In genomic region chr2:30527859-30528258, GRCh38 we compare ENCODE assay signal across 26 cellular contexts.
A peak's percentile ranks its signal among the peaks of the same experiment; 100 is the strongest.
DNase-seq lines count a peak whose midpoint lies in the region; TF ChIP-seq lines count a peak whose summit lies in the region.
"Had no signal": no experiment of that assay in that cellular context is flagged by ENCODE, and none has a peak within 500 bp of the region (broad histone marks: within the 10 kb centered on the region; RNA-seq: fewer than 3 reads in every experiment).

No MANE protein-coding gene starts in this region.

- H3K36me3 ChIP-seq in MG63 (peaks cover 4% of the 10 kb centered on the region; the same call in 1 of the 2 replicates), osteoblast (ENCODE audit: insufficient read depth, low read length) (no peaks in the 10 kb centered on the region)
- H3K36me3 ChIP-seq: upper lobe of left lung had no signal

- no peak overlapping the region for H3K4me3 ChIP-seq in MG63
- H3K4me3 ChIP-seq in osteoblast (ENCODE audit: insufficient read depth, low read length): no peak overlapping the region
- H3K4me3 ChIP-seq: coronary artery, HAP-1, skin epidermis, upper lobe of left lung had no signal

- no peak for TF ChIP-seq CTCF in osteoblast (IDR thresholded peaks at IDR 0.05; ENCODE audit: extremely low read depth, low read depth, low read length)
- TF ChIP-seq CTCF in GM13977 (IDR thresholded peaks at IDR 0.05; ENCODE audit: extremely low read depth, insufficient read depth, missing control alignments): no peak

- no peaks in the 10 kb centered on the region for H3K27me3 ChIP-seq in MG63
- no peaks in the 10 kb centered on the region for H3K27me3 ChIP-seq in osteoblast (ENCODE audit: insufficient read depth, low read length)
- H3K27me3 ChIP-seq: BE2C, upper lobe of left lung had no signal

- H3K9me3 ChIP-seq in MG63 (no peaks in the 10 kb centered on the region), osteoblast (ENCODE audit: low read depth, low read length) (no peaks in the 10 kb centered on the region)
- H3K9me3 ChIP-seq: BE2C had no signal

- peaks cover 4% of the 10 kb centered on the region for H3K79me2 ChIP-seq in osteoblast (ENCODE audit: insufficient read depth, low read length)

- H3K27ac ChIP-seq in osteoblast (ENCODE audit: low read depth, low read length): peak overlapping the region; percentile 25
- H3K27ac ChIP-seq: coronary artery, skin epidermis, upper lobe of left lung had no signal

- peaks cover 11% of the 10 kb centered on the region for H3K4me1 ChIP-seq in osteoblast (ENCODE audit: insufficient read depth, low read length)
- H3K4me1 ChIP-seq: upper lobe of left lung had no signal

- H2AFZ ChIP-seq in osteoblast (ENCODE audit: low read length): no peak overlapping the region

- DNase-seq in EL: peak; percentile 10
- DNase-seq in MG63: peak; percentile 42
- peak; percentile 25 for DNase-seq in dedifferentiated amniotic fluid mesenchymal stem cell (ENCODE audit: extremely low spot score)
- DNase-seq in osteoblast (ENCODE audit: insufficient read length, low spot score, missing footprints): peak; percentile 66
- no peak for DNase-seq in DMS79 treated with DMSO at 0.1 percent for 48 hours (lab: John Stamatoyannopoulos, UW)
- no peak for DNase-seq in DMS 273 treated with DMSO at 0.1 percent for 48 hours (lab: John Stamatoyannopoulos, UW)
- DNase-seq in GM13977 (ENCODE audit: low spot score): no peak
- DNase-seq in stimulated activated CD4-positive, alpha-beta T cell treated with anti-CD3 and anti-CD28 coated beads, Interleukin-2, amount 100 ng/mL, for 24 hours: no peak
- DNase-seq: activated CD4-positive, alpha-beta T cell treated with anti-CD3 and anti-CD28 coated beads for 48 hours; activated naive CD4-positive, alpha-beta T cell treated with Interleukin-2 at 50 U/mL for 16 hours; activated T-cell treated with anti-CD3 and anti-CD28 coated beads, Interleukin-2, amount 50 U/mL, for 4 hours; amniotic stem cell; BE2C; endodermal cell; kidney glomerular epithelial cell; mammary epithelial cell; NCI-H1417 treated with DMSO at 0.1 percent for 48 hours; NCI-H510A; SIG-M5; stimulated activated CD4-positive, alpha-beta T cell treated with anti-CD3 and anti-CD28 coated beads, Interleukin-1b, Interleukin-23, amount 100 ng/mL, for 48 hours; substantia nigra; T-helper 1 cell; upper lobe of left lung had no signal

- in situ Hi-C loops in GM13977 (cut with MboI; ENCODE audit: low pct_unique_long_range_greater_than_20kb, low sequenced_read_pairs, unreplicated experiment): no loop called here

- H3K4me2 ChIP-seq in osteoblast (ENCODE audit: insufficient read depth, low read length): peak overlapping the region; percentile 52

- no peaks in the 10 kb centered on the region for H4K20me1 ChIP-seq in osteoblast (ENCODE audit: insufficient read depth, low read length)

Comparison
In these comparisons a context has a peak if more than half of its experiments do, and no peak if none do; other contexts are left out.
1. DNase-seq: peak in EL (single experiment), MG63 (single experiment), dedifferentiated amniotic fluid mesenchymal stem cell (single experiment) and osteoblast (single experiment); none in DMS79 treated with DMSO at 0.1 percent for 48 hours (single experiment), DMS 273 treated with DMSO at 0.1 percent for 48 hours (single experiment), GM13977 (single experiment) and stimulated activated CD4-positive, alpha-beta T cell treated with anti-CD3 and anti-CD28 coated beads, Interleukin-2, amount 100 ng/mL, for 24 hours (0 of 2).